Comparison of ENCODE assay signal across 17 cellular contexts in the genomic region with DNA sequence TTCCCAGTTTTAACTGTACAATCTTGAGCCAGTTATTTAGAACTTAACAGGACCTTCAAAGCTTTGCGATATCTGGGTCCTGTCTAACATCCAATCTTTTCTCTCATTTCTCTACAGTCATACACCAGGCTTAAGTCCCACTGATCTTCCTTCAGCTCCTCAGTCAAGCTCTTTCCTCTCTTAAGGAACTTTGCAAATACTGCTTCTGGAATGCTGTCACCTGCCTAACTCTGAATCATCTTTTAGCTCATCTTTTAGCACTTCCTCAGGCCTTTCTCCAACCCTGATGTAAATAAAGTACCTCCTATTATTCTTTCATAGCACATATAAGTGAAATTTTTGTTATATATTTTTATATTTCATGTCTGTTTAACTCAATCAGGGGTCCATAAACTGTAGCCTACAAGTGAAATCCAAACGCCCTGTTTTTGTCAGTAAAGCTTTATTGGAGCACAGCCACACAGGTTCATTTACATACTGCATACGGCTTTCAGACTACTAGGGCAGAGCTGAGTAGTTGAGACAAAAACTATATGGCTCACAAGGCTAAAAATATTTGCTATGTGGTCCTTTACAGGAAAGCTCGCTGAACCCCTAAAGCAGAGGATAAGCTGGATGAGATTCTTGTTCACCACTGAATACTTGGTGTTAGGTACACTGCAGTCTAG.
DNase-seq lines count a peak whose midpoint lies in the region; ATAC-seq and TF ChIP-seq lines count a peak whose summit lies in the region.
"Had no signal": no experiment of that assay in that cellular context is flagged by ENCODE, and none has a peak within 500 bp of the region (broad histone marks: within the 10 kb centered on the region; RNA-seq: fewer than 3 reads in every experiment).

No MANE protein-coding gene starts in this region.

- H3F3A ChIP-seq in PC-3 (ENCODE audit: low read length, unreplicated experiment) = no peaks in the 10 kb centered on the region

- ATAC-seq in GM18909 (IDR thresholded peaks at IDR 0.05; ENCODE audit: poor library complexity, unreplicated experiment) (peak; percentile 42), HG03064 (IDR thresholded peaks at IDR 0.05; ENCODE audit: low read depth, unreplicated experiment) (peak; percentile 36), PC-3 (no peak)
- peak; percentile 69 for ATAC-seq in stimulated activated memory B cell treated with anti-CD40 and anti-IgM and Interleukin-4, amounts not matched to agents 10 μg/mL and 1 μg/mL and 100 μg/mL, for 72 hours

- H3K27ac Mint-ChIP-seq in stimulated activated memory B cell treated with anti-CD40 and anti-IgM and Interleukin-4, amounts not matched to agents 10 μg/mL and 1 μg/mL and 100 μg/mL, for 72 hours = peak overlapping the region; percentile 81
- H3K27ac Mint-ChIP-seq: activated T-cell treated with anti-CD3 and anti-CD28 coated beads, Interleukin-2, amount 50 U/mL, for 24 hours had no signal

- no peaks in the 10 kb centered on the region for H3K4me1 ChIP-seq in PC-3 (ENCODE audit: insufficient read depth, low read length)
- H3K4me1 ChIP-seq: parathyroid adenoma had no signal

- H3K4me2 ChIP-seq in PC-3 (ENCODE audit: low read length) = no peak overlapping the region
- H3K4me2 ChIP-seq: SK-N-SH had no signal

- H2AFZ ChIP-seq in PC-3 (ENCODE audit: low read length) = no peak overlapping the region
- H2AFZ ChIP-seq: parathyroid adenoma had no signal

- H3K27ac ChIP-seq in PC-3 (ENCODE audit: low read length) = no peak overlapping the region
- H3K27ac ChIP-seq: adrenal gland, HL-60, parathyroid adenoma had no signal

- CTCF ChIA-PET in PC-3 (lab: Charles Lee) = no interaction called here

- DNase-seq in PC-3 (peak; percentile 23), NCI-H1930 (lab: John Stamatoyannopoulos, UW) (no peak), hippocampal formation (lab: John Stamatoyannopoulos, UW) (no peak)
- DNase-seq in stimulated activated CD8-positive, alpha-beta memory T cell treated with anti-CD3 and anti-CD28 coated beads, Interleukin-4, amount 100 ng/mL, for 48 hours = no peak
- DNase-seq: activated CD4-positive, CD25-positive, alpha-beta regulatory T cell treated with anti-CD3 and anti-CD28 coated beads, Interleukin-2, amount 50 U/mL, for 72 hours; activated T-cell treated with anti-CD3 and anti-CD28 coated beads, Interleukin-2, amount 50 U/mL, for 24 hours; adrenal gland; cortex of kidney; GF-D8; mesenchymal stem cell; SK-N-SH; stimulated activated CD4-positive, alpha-beta T cell treated with anti-CD3 and anti-CD28 coated beads, Interleukin-12 subunit alpha, Interleukin-12 subunit beta, amount 100 ng/mL, for 4 hours had no signal

- no peaks in the 10 kb centered on the region for H3K9me3 ChIP-seq in PC-3 (ENCODE audit: low read length)
- H3K9me3 ChIP-seq: SK-N-SH had no signal

- H3K4me3 ChIP-seq in PC-3 (ENCODE audit: low read length) = no peak overlapping the region
- H3K4me3 ChIP-seq: adrenal gland had no signal

- no peaks in the 10 kb centered on the region for H3K9me2 ChIP-seq in PC-3 (replicated peaks; ENCODE audit: low read length)

- H3K9me3 Mint-ChIP-seq in stimulated activated memory B cell treated with anti-CD40 and anti-IgM and Interleukin-4, amounts not matched to agents 10 μg/mL and 1 μg/mL and 100 μg/mL, for 72 hours = no peaks in the 10 kb centered on the region
- H3K9me3 Mint-ChIP-seq: activated T-cell treated with anti-CD3 and anti-CD28 coated beads, Interleukin-2, amount 50 U/mL, for 24 hours had no signal

- no peak for TF ChIP-seq CTCF in PC-3 (conservative IDR thresholded peaks at IDR 0.05; ENCODE audit: low read depth, low read length)

- H3K27me3 ChIP-seq in PC-3 (ENCODE audit: low read length) = no peaks in the 10 kb centered on the region
- H3K27me3 ChIP-seq: adrenal gland had no signal

- no peaks in the 10 kb centered on the region for H4K20me1 ChIP-seq in PC-3 (ENCODE audit: low read length)

- H3K9ac ChIP-seq in PC-3 (ENCODE audit: low read length) = no peak overlapping the region
- H3K9ac ChIP-seq: parathyroid adenoma, SK-N-SH had no signal

- BruUV-seq in PC-3 (replicated peaks; lab: Mats Ljungman, UMichigan) = no TSS peak

- intact Hi-C loops in PC-3 (cut with micrococcal nuclease) = no loop called here

- no peaks in the 10 kb centered on the region for H3K79me2 ChIP-seq in PC-3 (ENCODE audit: low read length)
- H3K79me2 ChIP-seq: parathyroid adenoma had no signal

- peaks cover 31% of the 10 kb centered on the region for H3K36me3 Mint-ChIP-seq in stimulated activated memory B cell treated with anti-CD40 and anti-IgM and Interleukin-4, amounts not matched to agents 10 μg/mL and 1 μg/mL and 100 μg/mL, for 72 hours

- no peaks in the 10 kb centered on the region for H3K27me3 Mint-ChIP-seq in stimulated activated memory B cell treated with anti-CD40 and anti-IgM and Interleukin-4, amounts not matched to agents 10 μg/mL and 1 μg/mL and 100 μg/mL, for 72 hours

- H3K4me1 Mint-ChIP-seq in stimulated activated memory B cell treated with anti-CD40 and anti-IgM and Interleukin-4, amounts not matched to agents 10 μg/mL and 1 μg/mL and 100 μg/mL, for 72 hours = peaks cover 55% of the 10 kb centered on the region

- no peaks in the 10 kb centered on the region for H3K36me3 ChIP-seq in PC-3 (ENCODE audit: low read depth, low read length)

- POLR2A ChIA-PET in PC-3 (lab: Charles Lee; ENCODE audit: unreplicated experiment) = interaction anchor here (0.6 to 1.0 kb wide), 3 partner anchors 13 to 299 kb away, joined by 3 to 7 read pairs (median 4); no protein-coding TSS in a partner anchor

- peak overlapping the region; percentile 70 for H3K4me3 Mint-ChIP-seq in stimulated activated memory B cell treated with anti-CD40 and anti-IgM and Interleukin-4, amounts not matched to agents 10 μg/mL and 1 μg/mL and 100 μg/mL, for 72 hours
- H3K4me3 Mint-ChIP-seq: activated T-cell treated with anti-CD3 and anti-CD28 coated beads, Interleukin-2, amount 50 U/mL, for 24 hours had no signal
